In genomic region chr12:116910280-116910644, GRCh38 we compare ENCODE assay signal across 10 cellular contexts. TPM values are rescaled to one million over a fixed set of nuclear protein-coding genes. Genes with fewer than 3 reads are reported as not detected.
A peak's percentile ranks its signal among the peaks of the same experiment; 100 is the strongest.
DNase-seq lines count a peak whose midpoint lies in the region; ATAC-seq, FAIRE-seq and TF ChIP-seq lines count a peak whose summit lies in the region.
"Had no signal": no experiment of that assay in that cellular context is flagged by ENCODE, and none has a peak within 500 bp of the region (broad histone marks: within the 10 kb centered on the region; RNA-seq: fewer than 3 reads in every experiment).

No MANE protein-coding gene starts in this region.

- H3K4me2 ChIP-seq in A549 (peak overlapping the region; percentile 96), mammary epithelial cell (ENCODE audit: insufficient read depth, low read depth, low read length) (peak overlapping the region; percentile 74)

- 55% methylated on average over 4 of the region's 4 CpGs for WGBS in A549 (ENCODE audit: missing lambda C conversion rate)
- 73% methylated on average over 4 of the region's 4 CpGs for WGBS in mammary epithelial cell (ENCODE audit: low coverage, missing lambda C conversion rate)

- TF ChIP-seq CTCF in A549 (IDR thresholded peaks at IDR 0.05) (no peak), mammary epithelial cell (conservative IDR thresholded peaks at IDR 0.05 in 1 of 2, IDR thresholded peaks at IDR 0.05 in 1 of 2; ENCODE audit: extremely low read depth in 1 of 2, insufficient read depth in 1 of 2, low read depth in 1 of 2, low read length in 2 of 2) (no peak)

- DNase-seq in A549 (ENCODE audit: low read depth in 1 of 2, low spot score in 1 of 2) (no peak), mammary epithelial cell (no peak), NCI-H69 (lab: John Stamatoyannopoulos, UW) (no peak), hypothalamus (lab: John Stamatoyannopoulos, UW) (no peak)

- peak overlapping the region; percentile 94 to 98 for H3K27ac ChIP-seq in A549
- peak overlapping the region; percentile 89 for H3K27ac ChIP-seq in HUES48 (ENCODE audit: low read depth, low read length)
- H3K27ac ChIP-seq in mammary epithelial cell (ENCODE audit: insufficient read depth, low read depth, low read length) = no peak overlapping the region

- ATAC-seq in A549 (no peak), GM19324 (IDR thresholded peaks at IDR 0.05; ENCODE audit: low FRiP score, unreplicated experiment) (no peak), HG03280 (IDR thresholded peaks at IDR 0.05; ENCODE audit: unreplicated experiment) (no peak)

- peak overlapping the region; percentile 93 for H2AFZ ChIP-seq in mammary epithelial cell (ENCODE audit: low read depth, low read length)

- H4K20me1 ChIP-seq in mammary epithelial cell (ENCODE audit: insufficient read depth, low read length) = no peaks in the 10 kb centered on the region

- no peak for FAIRE-seq in A549 (lab: Jason Lieb, UNC)

- in situ Hi-C loops in mammary epithelial cell (cut with MboI; ENCODE audit: low sequenced_read_pairs in 2 of 2) = no loop called here

- H3K27me3 ChIP-seq in HUES48 (ENCODE audit: control insufficient read depth, insufficient read depth, low read length) (no peaks in the 10 kb centered on the region), mammary epithelial cell (ENCODE audit: insufficient read depth, low read length) (peaks cover 2% of the 10 kb centered on the region), mucosa of stomach (ENCODE audit: control insufficient read depth, insufficient read depth, low read length) (no peaks in the 10 kb centered on the region)

- peak overlapping the region; percentile 83 for H3K9ac ChIP-seq in HUES48 (ENCODE audit: low read depth, low read length)
- H3K9ac ChIP-seq in mammary epithelial cell (ENCODE audit: insufficient read depth, low read length) = peak overlapping the region; percentile 50
- peak overlapping the region; percentile 78 for H3K9ac ChIP-seq in mucosa of stomach (ENCODE audit: low read length)

- no TSS peak for BruUV-seq in mammary epithelial cell (replicated peaks; lab: Mats Ljungman, UMichigan)

- dilution Hi-C loops in mammary epithelial cell (cut with HindIII; ENCODE audit: low sequenced_read_pairs) = no loop called here

- CTCF ChIA-PET in A549 (lab: Yijun Ruan, JAX) = no interaction called here
- CTCF ChIA-PET in mammary epithelial cell (lab: Charles Lee; ENCODE audit: low non-redundant PET) = interaction anchor here (0.8 kb wide), 1 partner anchor 210 kb away, joined by 4 read pairs; no protein-coding TSS in a partner anchor

- H3K79me2 ChIP-seq in mammary epithelial cell (ENCODE audit: insufficient read depth, low read length) = peaks cover 34% of the 10 kb centered on the region

- POLR2A ChIA-PET in A549 (lab: Yijun Ruan, JAX) = interaction anchor here (1.3 kb wide), 1 partner anchor 30 kb away, joined by 4 read pairs; no protein-coding TSS in a partner anchor

- H3K36me3 ChIP-seq in HUES48 (ENCODE audit: control insufficient read depth, insufficient read depth, low read length) (peaks cover 8% of the 10 kb centered on the region; the same call in 1 of the 2 replicates), mammary epithelial cell (ENCODE audit: insufficient read depth, low read length) (no peaks in the 10 kb centered on the region), mucosa of stomach (ENCODE audit: control insufficient read depth, insufficient read depth, low read length) (no peaks in the 10 kb centered on the region)

- intact Hi-C loops in mammary epithelial cell (cut with micrococcal nuclease) = loop anchor here (5.0 kb wide), 1 partner anchor 173 kb away; the partner anchor contains the start of genes RNFT2 and SPRING1

- H3K4me3 ChIP-seq in A549 = peak overlapping the region; percentile 85
- H3K4me3 ChIP-seq in HUES48 (ENCODE audit: low read depth, low read length) = peak overlapping the region; percentile 76
- H3K4me3 ChIP-seq in mammary epithelial cell (replicated peaks in 1 of 3; ENCODE audit: insufficient read depth in 1 of 3, low read depth in 2 of 3, low read length in 3 of 3) = peak overlapping the region; percentile 50 to 89 (median 61)
- H3K4me3 ChIP-seq in mucosa of stomach (ENCODE audit: low read length) = peak overlapping the region; percentile 80

- TF ChIP-seq RAD21 in A549 (conservative IDR thresholded peaks at IDR 0.05 in 1 of 2, IDR thresholded peaks at IDR 0.05 in 1 of 2) = no peak

- no peaks in the 10 kb centered on the region for H3K9me3 ChIP-seq in A549
- no peaks in the 10 kb centered on the region for H3K9me3 ChIP-seq in HUES48 (ENCODE audit: control insufficient read depth, insufficient read depth, low read length)
- no peaks in the 10 kb centered on the region for H3K9me3 ChIP-seq in mammary epithelial cell (replicated peaks; ENCODE audit: insufficient read depth, low read length)
- no peaks in the 10 kb centered on the region for H3K9me3 ChIP-seq in mucosa of stomach (ENCODE audit: control insufficient read depth, low read length)

- peaks cover 12% of the 10 kb centered on the region; the same call in 2 of the 3 replicates for H3K4me1 ChIP-seq in A549
- H3K4me1 ChIP-seq in HUES48 (ENCODE audit: control insufficient read depth, insufficient read depth, low read length) = peaks cover 12% of the 10 kb centered on the region
- H3K4me1 ChIP-seq in mammary epithelial cell (ENCODE audit: insufficient read depth, low read length) = peaks cover 8% of the 10 kb centered on the region
- no peaks in the 10 kb centered on the region for H3K4me1 ChIP-seq in mucosa of stomach (ENCODE audit: control insufficient read depth, insufficient read depth, low read length)

- TF ChIP-seq EP300 in A549 (IDR thresholded peaks at IDR 0.05) = no peak

- no peak for TF ChIP-seq POLR2A in A549 (IDR thresholded peaks at IDR 0.05; ENCODE audit: low read length)

TF ChIP-seq in A549, 52 proteins besides CTCF, POLR2A, EP300 and RAD21:
- TF ChIP-seq NPAS2 (CRISPR knock-in tag; IDR thresholded peaks at IDR 0.05; ENCODE audit: borderline replicate concordance) (no peak), HOXB13 (CRISPR knock-in tag; IDR thresholded peaks at IDR 0.05; ENCODE audit: low read depth) (no peak), ZNF302 (CRISPR knock-in tag; IDR thresholded peaks at IDR 0.05) (no peak), HDAC2 (IDR thresholded peaks at IDR 0.05) (0 out of 2 replicates have a peak, but pooled peaks have one; percentile 31)

RNA-seq across cellular contexts. Expression of gene FBXW8, which starts 0.5 kb away (rescaled TPM):
- polyA plus RNA-seq in A549 (2011; rRNA removed) (15.7 and 16.8 TPM in 2 replicates), A549 (2017; fragmentation: RNase III; extraction: RNeasy Plus Mini Kit Qiagen cat#74134 plus additional on column Dnase treatment) (8.3 to 11.0 TPM (median 9.8 TPM) in 3 replicates), mammary epithelial cell (6.0 TPM)
- polyA plus RNA-seq in A549 (2012; cell fraction: cytosol; rRNA removed) = 7.5 and 10.0 TPM in 2 replicates
- polyA plus RNA-seq in A549 (2012; cell fraction: nucleus; rRNA removed) = 13.0 and 15.3 TPM in 2 replicates
- polyA minus RNA-seq in A549 (2011; rRNA and poly(A)+ RNA removed) = 36.3 and 37.7 TPM in 2 replicates
- 10 to 100 TPM; 10.7 to 12.8 TPM for total RNA-seq in mammary epithelial cell
- polyA minus RNA-seq in mammary epithelial cell = 18.5 TPM

RNA-seq across cellular contexts. Expression of gene HRK, which starts 29.0 kb away (rescaled TPM):
- 0.34 and 0.40 TPM in 2 replicates for polyA plus RNA-seq in A549 (2011; rRNA removed)
- polyA plus RNA-seq in A549 (2012; cell fraction: cytosol; rRNA removed) = 0.09 and 0.12 TPM in 2 replicates
- polyA plus RNA-seq in A549 (2012; cell fraction: nucleus; rRNA removed) = 0.08 and 0.17 TPM in 2 replicates
- 0.13 to 0.14 TPM (median 0.13 TPM) in 3 replicates for polyA plus RNA-seq in A549 (2017; fragmentation: RNase III; extraction: RNeasy Plus Mini Kit Qiagen cat#74134 plus additional on column Dnase treatment)
- polyA minus RNA-seq in A549 (2011; rRNA and poly(A)+ RNA removed) = 0.17 and 0.39 TPM in 2 replicates
- total RNA-seq in mammary epithelial cell = under 1 TPM; 0.12 to 0.17 TPM
- polyA plus RNA-seq in mammary epithelial cell = not detected
- not detected for polyA minus RNA-seq in mammary epithelial cell
- total RNA-seq: activated CD8-positive, alpha-beta memory T cell treated with anti-CD3 and anti-CD28 coated beads for 36 hours; pulmonary artery endothelial cell had no signal
